16 cellular contexts compared by ENCODE assay signal in genomic region chr6:148867851-148868250, GRCh38.
A peak's percentile ranks its signal among the peaks of the same experiment; 100 is the strongest.
DNase-seq lines count a peak whose midpoint lies in the region; ATAC-seq and TF ChIP-seq lines count a peak whose summit lies in the region.
"Had no signal": no experiment of that assay in that cellular context is flagged by ENCODE, and none has a peak within 500 bp of the region (broad histone marks: within the 10 kb centered on the region; RNA-seq: fewer than 3 reads in every experiment).

No MANE protein-coding gene starts in this region.

- intact Hi-C loops in vagina (cut with DNase I): no loop called here

- H3K4me3 ChIP-seq in epithelial cell of esophagus (ENCODE audit: low read length): no peak overlapping the region
- no peak overlapping the region for H3K4me3 ChIP-seq in vagina
- H3K4me3 ChIP-seq: transverse colon had no signal

- peak overlapping the region; percentile 82 for H3K27ac Mint-ChIP-seq in stimulated activated naive B cell treated with anti-CD40 and anti-IgM and Interleukin-4, amounts not matched to agents 10 μg/mL and 1 μg/mL and 100 μg/mL, for 72 hours
- H3K27ac Mint-ChIP-seq: activated T-helper 2 cell treated with anti-CD3 and anti-CD28 coated beads, Interferon-gamma antibody, Interleukin-2, Interleukin-4, amounts not matched to agents 10 μg/mL and 5 μg/mL and 100 μg/mL, durations not matched to agents 14 hours and 24 hours and 36 hours had no signal

- TF ChIP-seq POLR2A in vagina (IDR thresholded peaks at IDR 0.05): no peak

- no peaks in the 10 kb centered on the region for H3K27me3 ChIP-seq in vagina
- H3K27me3 ChIP-seq: transverse colon had no signal

- H3K36me3 Mint-ChIP-seq in activated T-cell treated with anti-CD3 and anti-CD28 coated beads, Interleukin-2, amount 50 U/mL, for 4 hours (ENCODE audit: insufficient read depth): no peaks in the 10 kb centered on the region
- peaks cover 8 to 16% of the 10 kb centered on the region in 2 donors for H3K36me3 Mint-ChIP-seq in stimulated activated naive B cell treated with anti-CD40 and anti-IgM and Interleukin-4, amounts not matched to agents 10 μg/mL and 1 μg/mL and 100 μg/mL, for 72 hours
- H3K36me3 Mint-ChIP-seq: immature natural killer cell had no signal

- peak; percentile 68 to 79 for ATAC-seq in activated T-cell treated with anti-CD3 and anti-CD28 coated beads, Interleukin-2, amount 50 U/mL, for 4 hours
- peak in 1 of 2 donors; percentile 36 for ATAC-seq in stimulated activated naive B cell treated with anti-CD40 and anti-IgM and Interleukin-4, amounts not matched to agents 10 μg/mL and 1 μg/mL and 100 μg/mL, for 72 hours (replicated peaks)
- no peak for ATAC-seq in GM19395 (IDR thresholded peaks at IDR 0.05; ENCODE audit: unreplicated experiment)

- peaks cover 39% of the 10 kb centered on the region for H3K4me1 Mint-ChIP-seq in activated T-cell treated with anti-CD3 and anti-CD28 coated beads, Interleukin-2, amount 50 U/mL, for 4 hours (ENCODE audit: low read depth)
- peaks cover 44 to 67% of the 10 kb centered on the region in 2 donors for H3K4me1 Mint-ChIP-seq in stimulated activated naive B cell treated with anti-CD40 and anti-IgM and Interleukin-4, amounts not matched to agents 10 μg/mL and 1 μg/mL and 100 μg/mL, for 72 hours

- H3K27ac ChIP-seq in vagina: no peak overlapping the region
- H3K27ac ChIP-seq: transverse colon, VCaP had no signal

- TF ChIP-seq CTCF in epithelial cell of esophagus (IDR thresholded peaks at IDR 0.05; ENCODE audit: insufficient read depth, low read depth, low read length, missing control alignments) (no peak), vagina (IDR thresholded peaks at IDR 0.05) (no peak)

- peaks cover 30% of the 10 kb centered on the region for H3K4me1 ChIP-seq in vagina
- H3K4me1 ChIP-seq: transverse colon had no signal

- no peaks in the 10 kb centered on the region for H3K36me3 ChIP-seq in vagina
- H3K36me3 ChIP-seq: transverse colon had no signal

- H3K27me3 Mint-ChIP-seq in activated T-cell treated with anti-CD3 and anti-CD28 coated beads, Interleukin-2, amount 50 U/mL, for 4 hours (ENCODE audit: low read depth): peaks cover 4% of the 10 kb centered on the region
- no peaks in the 10 kb centered on the region for H3K27me3 Mint-ChIP-seq in stimulated activated naive B cell treated with anti-CD40 and anti-IgM and Interleukin-4, amounts not matched to agents 10 μg/mL and 1 μg/mL and 100 μg/mL, for 72 hours

- H3K9me3 Mint-ChIP-seq in activated T-cell treated with anti-CD3 and anti-CD28 coated beads, Interleukin-2, amount 50 U/mL, for 4 hours: no peaks in the 10 kb centered on the region
- peaks cover 2 to 5% of the 10 kb centered on the region in 2 donors for H3K9me3 Mint-ChIP-seq in stimulated activated naive B cell treated with anti-CD40 and anti-IgM and Interleukin-4, amounts not matched to agents 10 μg/mL and 1 μg/mL and 100 μg/mL, for 72 hours
- H3K9me3 Mint-ChIP-seq: activated T-helper 2 cell treated with anti-CD3 and anti-CD28 coated beads, Interferon-gamma antibody, Interleukin-2, Interleukin-4, amounts not matched to agents 10 μg/mL and 5 μg/mL and 100 μg/mL, durations not matched to agents 14 hours and 24 hours and 36 hours; immature natural killer cell had no signal

- no peak overlapping the region for H3K4me3 Mint-ChIP-seq in activated T-cell treated with anti-CD3 and anti-CD28 coated beads, Interleukin-2, amount 50 U/mL, for 4 hours
- peak overlapping the region; percentile 14 to 38 for H3K4me3 Mint-ChIP-seq in stimulated activated naive B cell treated with anti-CD40 and anti-IgM and Interleukin-4, amounts not matched to agents 10 μg/mL and 1 μg/mL and 100 μg/mL, for 72 hours

- H3K9me3 ChIP-seq in vagina: no peaks in the 10 kb centered on the region
- H3K9me3 ChIP-seq: transverse colon had no signal

- no peak for DNase-seq in activated T-cell treated with anti-CD3 and anti-CD28 coated beads, Interleukin-2, amount 50 U/mL, for 4 hours
- DNase-seq in activated T-cell treated with anti-CD3 and anti-CD28 coated beads, Interleukin-2, amount 50 U/mL, for 1 hour: no peak
- peak; percentile 34 for DNase-seq in M059J (ENCODE audit: low read depth)
- DNase-seq in epithelial cell of esophagus (ENCODE audit: low read depth): peak; percentile 63
- DNase-seq in stimulated activated naive B cell treated with anti-CD40 and anti-IgM and Interleukin-4, amounts not matched to agents 10 μg/mL and 1 μg/mL and 100 μg/mL, for 72 hours: no peak
- DNase-seq in vagina (ENCODE audit: extremely low spot score in 2 of 2): no peak
- DNase-seq in dermis blood vessel endothelial cell: no peak
- DNase-seq: AML-193; DMS153; effector CD4-positive, alpha-beta T cell; GOT3; immature natural killer cell; transverse colon had no signal

Comparison
In these comparisons a context has a peak if more than half of its experiments do, and no peak if none do; other contexts are left out.
1. DNase-seq: peak in M059J (single experiment) and epithelial cell of esophagus (single experiment); none in activated T-cell treated with anti-CD3 and anti-CD28 coated beads, Interleukin-2, amount 50 U/mL, for 4 hours (single experiment), activated T-cell treated with anti-CD3 and anti-CD28 coated beads, Interleukin-2, amount 50 U/mL, for 1 hour (single experiment), stimulated activated naive B cell treated with anti-CD40 and anti-IgM and Interleukin-4, amounts not matched to agents 10 μg/mL and 1 μg/mL and 100 μg/mL, for 72 hours (single experiment), vagina (0 of 2) and dermis blood vessel endothelial cell (single experiment).